19 cellular contexts compared by ENCODE assay signal in genomic region chr5:108867661-108868060, GRCh38.
DNase-seq lines count a peak whose midpoint lies in the region; ATAC-seq and TF ChIP-seq lines count a peak whose summit lies in the region.
"Had no signal": no experiment of that assay in that cellular context is flagged by ENCODE, and none has a peak within 500 bp of the region (broad histone marks: within the 10 kb centered on the region; RNA-seq: fewer than 3 reads in every experiment).

No MANE protein-coding gene starts in this region.

- intact Hi-C loops in lower leg skin (cut with DNase I; ENCODE audit: low total_unique reads) = no loop called here

- H3K27me3 ChIP-seq in HL-60 (ENCODE audit: insufficient read depth, poor library complexity, severe bottlenecking) = no peaks in the 10 kb centered on the region

- WGBS in lower leg skin, 2 donors = 88 to 90% methylated on average over 4 of the region's 4 CpGs

- H3K4me3 ChIP-seq in HL-60 (replicated peaks; ENCODE audit: insufficient read depth, low read length) = no peak overlapping the region
- H3K4me3 ChIP-seq in fibroblast of pulmonary artery (replicated peaks; ENCODE audit: low read depth, low read length) = no peak overlapping the region
- no peak overlapping the region for H3K4me3 ChIP-seq in lower leg skin (ENCODE audit: low read depth, poor library complexity, severe bottlenecking)

- no peak for TF ChIP-seq CTCF in HL-60 (IDR thresholded peaks at IDR 0.05; ENCODE audit: insufficient read depth, low read length)
- TF ChIP-seq CTCF in fibroblast of pulmonary artery (IDR thresholded peaks at IDR 0.05; ENCODE audit: low read length, missing control alignments) = no peak
- no peak for TF ChIP-seq CTCF in lower leg skin (IDR thresholded peaks at IDR 0.05)

- TF ChIP-seq POLR2A in lower leg skin (IDR thresholded peaks at IDR 0.05) = no peak

- DNase-seq in HL-60 (ENCODE audit: low read depth in 1 of 2, low spot score in 1 of 2) = peak; percentile 6 to 35
- DNase-seq in MV-4-11 (lab: John Stamatoyannopoulos, UW) = peak; percentile 82
- peak; percentile 23 for DNase-seq in SIG-M5 (lab: John Stamatoyannopoulos, UW)
- DNase-seq in fibroblast of pulmonary artery (ENCODE audit: low read depth) = peak; percentile 48
- no peak for DNase-seq in lower leg skin (ENCODE audit: low spot score in 2 of 2)
- DNase-seq in NCI-H1092 (lab: John Stamatoyannopoulos, UW) = no peak
- DNase-seq: ACHN; CD4-positive, CD25-positive, alpha-beta regulatory T cell; EL; H7; NCI-H1105; NCI-H1694; NCI-H2227 treated with DMSO at 0.1 percent for 48 hours; NCI-H69; NK-92 treated with Interleukin-12 subunit alpha and Interleukin-12 subunit beta, amount 100 ng/mL, for 24 hours; SK-N-SH had no signal

- ATAC-seq in GM21447 (IDR thresholded peaks at IDR 0.05; ENCODE audit: unreplicated experiment) = no peak
- ATAC-seq: Panc1, Right ventricle myocardium inferior had no signal

- H3K27ac ChIP-seq in HL-60 (replicated peaks) = no peak overlapping the region

Comparison
In these comparisons a context has a peak if more than half of its experiments do, and no peak if none do; other contexts are left out.
1. DNase-seq: peak in HL-60 (2 of 2), MV-4-11 (single experiment), SIG-M5 (single experiment) and fibroblast of pulmonary artery (single experiment); none in lower leg skin (0 of 2) and NCI-H1092 (single experiment).